8 cellular contexts compared by ENCODE assay signal in genomic region chrX:23742174-23742692, GRCh38. TPM values are rescaled to one million over a fixed set of nuclear protein-coding genes. Genes with fewer than 3 reads are reported as not detected.
A peak's percentile ranks its signal among the peaks of the same experiment; 100 is the strongest.
DNase-seq lines count a peak whose midpoint lies in the region; ATAC-seq and TF ChIP-seq lines count a peak whose summit lies in the region.

No MANE protein-coding gene starts in this region.

- POLR2A ChIA-PET in SK-N-SH (lab: Yijun Ruan, JAX) = interaction anchor here (0.6 to 1.5 kb wide), 3 partner anchors 25 to 284 kb away, joined by 3 to 7 read pairs (median 3); no protein-coding TSS in a partner anchor

- no peak for TF ChIP-seq POLR2A in stomach (IDR thresholded peaks at IDR 0.05)

- H3K4me1 ChIP-seq in SK-N-SH (ENCODE audit: control insufficient read depth in 1 of 2, insufficient read depth in 2 of 2, low read depth in 1 of 2, low read length in 1 of 2) (no peaks in the 10 kb centered on the region), stomach (peaks cover 0 to 20% (median 2%) of the 10 kb centered on the region in 4 donors)

- peaks cover 57% of the 10 kb centered on the region for H3K79me2 ChIP-seq in SK-N-SH (ENCODE audit: insufficient read depth)

- H3K4me3 ChIP-seq in SK-N-SH (ENCODE audit: low read depth in 2 of 2, low read length in 1 of 2) (peak overlapping the region; percentile 58 to 72), choroid plexus epithelial cell (ENCODE audit: low read depth, low read length) (peak overlapping the region; percentile 85), stomach (peak overlapping the region; percentile 64 to 71 (median 68))

- H3K27me3 ChIP-seq in SK-N-SH (ENCODE audit: insufficient read depth) (no peaks in the 10 kb centered on the region), stomach (no peaks in the 10 kb centered on the region)

- ATAC-seq in HG03060 (IDR thresholded peaks at IDR 0.05; ENCODE audit: low read depth, unreplicated experiment) = peak; percentile 13
- ATAC-seq in HG03025 (IDR thresholded peaks at IDR 0.05; ENCODE audit: low FRiP score, unreplicated experiment) = no peak
- no peak for ATAC-seq in GM21526 (IDR thresholded peaks at IDR 0.05; ENCODE audit: low FRiP score, unreplicated experiment)

- no peaks in the 10 kb centered on the region for H3K9me3 ChIP-seq in SK-N-SH
- H3K9me3 ChIP-seq in stomach = no peaks in the 10 kb centered on the region

- H2AFZ ChIP-seq in SK-N-SH (ENCODE audit: low read depth) = no peak overlapping the region

- H3K9ac ChIP-seq in SK-N-SH = peak overlapping the region; percentile 87

- no peaks in the 10 kb centered on the region for H3F3A ChIP-seq in SK-N-SH (replicated peaks; ENCODE audit: insufficient read depth)

- DNase-seq in DMS 273 (lab: John Stamatoyannopoulos, UW; ENCODE audit: unreplicated experiment) = peak; percentile 88
- DNase-seq in SK-N-SH = peak; percentile 64
- peak; percentile 70 for DNase-seq in choroid plexus epithelial cell (ENCODE audit: low read depth)
- DNase-seq in left kidney (ENCODE audit: low read depth, low spot score) = peak; percentile 73
- DNase-seq in stomach = peak; percentile 32

- H3K27ac ChIP-seq in SK-N-SH (ENCODE audit: low read depth in 2 of 2, low read length in 1 of 2) (peak overlapping the region; percentile 59 to 91; a peak in 3 of 4 replicates), stomach (peak overlapping the region; percentile 93 to 97 (median 95))

- TF ChIP-seq EP300 in SK-N-SH (IDR thresholded peaks at IDR 0.05; ENCODE audit: borderline replicate concordance in 1 of 2, low read depth in 1 of 2, low read length in 1 of 2) = no peak
- TF ChIP-seq EP300 in stomach (IDR thresholded peaks at IDR 0.05) = no peak

- TF ChIP-seq RAD21 in SK-N-SH (IDR thresholded peaks at IDR 0.05; ENCODE audit: low read length) = no peak

- CTCF ChIA-PET in SK-N-SH (lab: Yijun Ruan, JAX) = interaction anchor here (0.5 to 2.4 kb wide), 2 partner anchors 58 to 160 kb away, joined by 3 to 15 read pairs; no protein-coding TSS in a partner anchor

- 6% methylated on average over 6 of the region's 6 CpGs for WGBS in SK-N-SH (ENCODE audit: low lambda C conversion rate)
- 1 to 28% (median 12%) methylated on average over 6 of the region's 6 CpGs for WGBS in stomach, 5 donors

- no peaks in the 10 kb centered on the region for H3K9me2 ChIP-seq in SK-N-SH

- H3K4me2 ChIP-seq in SK-N-SH = peak overlapping the region; percentile 59

- H3K36me3 ChIP-seq in SK-N-SH (replicated peaks in 1 of 2; ENCODE audit: control insufficient read depth in 1 of 2, insufficient read depth in 2 of 2, low read length in 1 of 2) (no peaks in the 10 kb centered on the region), stomach (no peaks in the 10 kb centered on the region)

- peaks cover 19% of the 10 kb centered on the region for H4K20me1 ChIP-seq in SK-N-SH (ENCODE audit: insufficient read depth)

- TF ChIP-seq CTCF in SK-N-SH (IDR thresholded peaks at IDR 0.05) (no peak), choroid plexus epithelial cell (conservative IDR thresholded peaks at IDR 0.05; ENCODE audit: low read depth, low read length) (no peak), stomach (IDR thresholded peaks at IDR 0.05) (no peak)

- intact Hi-C loops in stomach (cut with DNase I; ENCODE audit: low total_unique reads) = no loop called here

TF ChIP-seq in SK-N-SH, 30 proteins besides CTCF, POLR2A, EP300 and RAD21 (continues in another document):
- TF ChIP-seq MEF2A (IDR thresholded peaks at IDR 0.05; ENCODE audit: borderline replicate concordance, low read depth) (no peak), TCF12 (IDR thresholded peaks at IDR 0.05) (no peak), PBX3 (IDR thresholded peaks at IDR 0.05) (no peak), CHD2 (IDR thresholded peaks at IDR 0.05; ENCODE audit: low read length, partially characterized antibody) (no peak), SIN3A (IDR thresholded peaks at IDR 0.05; ENCODE audit: borderline replicate concordance, low read depth, low read length) (no peak), MXI1 (IDR thresholded peaks at IDR 0.05; ENCODE audit: low read depth, low read length) (peak; percentile 57; the same call in 1 of the 2 replicates), USF2 (IDR thresholded peaks at IDR 0.05; ENCODE audit: borderline replicate concordance, low read depth, low read length) (no peak), JUND (IDR thresholded peaks at IDR 0.05) (no peak), RCOR1 (IDR thresholded peaks at IDR 0.05; ENCODE audit: low read length) (no peak), USF1 (IDR thresholded peaks at IDR 0.05; ENCODE audit: borderline replicate concordance, low read depth) (peak; percentile 36; the same call in 1 of the 2 replicates), TAF1 (IDR thresholded peaks at IDR 0.05; ENCODE audit: borderline replicate concordance, low read depth, low read length) (no peak), IRF3 (IDR thresholded peaks at IDR 0.05; ENCODE audit: low read depth, low read length) (no peak), GABPA (IDR thresholded peaks at IDR 0.05; ENCODE audit: low read depth) (no peak), RFX5 (IDR thresholded peaks at IDR 0.05; ENCODE audit: low read length) (no peak), ZBTB33 (IDR thresholded peaks at IDR 0.05; ENCODE audit: borderline replicate concordance, low read depth) (no peak), FOXM1 (IDR thresholded peaks at IDR 0.05; ENCODE audit: low read depth) (no peak), SMC3 (IDR thresholded peaks at IDR 0.05; ENCODE audit: low read depth, low read length) (no peak), ELF1 (IDR thresholded peaks at IDR 0.05) (no peak), FOXJ3 (CRISPR knock-in tag; IDR thresholded peaks at IDR 0.05) (no peak)

RNA-seq across cellular contexts. Expression of gene ACOT9, which starts 0.8 kb away (rescaled TPM):
- polyA plus RNA-seq in SK-N-SH (2012; rRNA removed) (23.7 and 32.4 TPM in 2 replicates), stomach (10 to 100 TPM; 18.5 to 27.8 (median 21.6) TPM)
- polyA plus RNA-seq in SK-N-SH (2012; cell fraction: cytosol; rRNA removed) = 24.8 and 27.9 TPM in 2 replicates
- 43.3 and 77.6 TPM in 2 replicates for polyA plus RNA-seq in SK-N-SH (2012; cell fraction: nucleus; rRNA removed)
- total RNA-seq in stomach = 10 to 100 TPM in 4 of 5 donors, 1 to 10 TPM in 1; 5.4 to 62.6 (median 24.9) TPM

RNA-seq across cellular contexts. Expression of gene SAT1, which starts 40.7 kb away (rescaled TPM):
- polyA plus RNA-seq in SK-N-SH (2012; rRNA removed) (131 and 176 TPM in 2 replicates), stomach (1,000 to 10,000 TPM in 2 of 3 donors, 100 to 1,000 TPM in 1; 685 to 1,477 (median 1,023) TPM)
- polyA plus RNA-seq in SK-N-SH (2012; cell fraction: cytosol; rRNA removed) = 39.4 and 59.2 TPM in 2 replicates
- 604 and 999 TPM in 2 replicates for polyA plus RNA-seq in SK-N-SH (2012; cell fraction: nucleus; rRNA removed)
- 1,000 to 10,000 TPM in 3 of 5 donors, 100 to 1,000 TPM in 2; 499 to 2,157 (median 1,041) TPM for total RNA-seq in stomach

Comparison
In these comparisons a context has a peak if more than half of its experiments do, and no peak if none do; other contexts are left out.
1. DNase-seq: peak in every context shown above with its lines; median percentile 88 in DMS 273; 73 in left kidney; 70 in choroid plexus epithelial cell; 64 in SK-N-SH; 32 in stomach.